Comparison of ENCODE assay signal across 1 cellular context in the genomic region with DNA sequence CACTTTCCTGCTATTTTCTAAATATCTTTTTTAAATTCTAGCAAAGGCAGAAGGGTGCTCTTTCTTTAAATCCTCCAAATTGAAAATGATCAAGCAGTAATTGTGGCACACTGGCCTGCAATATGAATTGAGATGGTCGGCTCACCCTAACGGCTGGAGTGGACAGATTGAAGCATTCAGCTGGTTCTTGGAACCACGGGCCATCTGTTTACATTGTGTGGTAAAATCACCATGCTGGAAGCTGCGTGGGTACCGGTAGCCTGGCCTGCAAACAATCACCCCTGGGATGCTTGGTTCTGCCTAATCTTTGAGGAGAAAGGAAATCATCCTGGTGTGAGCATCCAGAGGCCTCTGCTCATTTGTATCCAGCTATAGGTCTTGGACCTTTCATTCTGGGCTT.
TF ChIP-seq lines count a peak whose summit lies in the region.

No MANE protein-coding gene starts in this region.

TF ChIP-seq in IMR-90, 13 proteins besides CTCF, POLR2A, EP300 and RAD21:
- TF ChIP-seq RCOR1 (IDR thresholded peaks at IDR 0.05; ENCODE audit: insufficient replicate concordance, low read length): no peak
- TF ChIP-seq BHLHE40 (IDR thresholded peaks at IDR 0.05; ENCODE audit: low read depth, low read length): no peak
- no peak for TF ChIP-seq MAFK (IDR thresholded peaks at IDR 0.05; ENCODE audit: low read depth, low read length)
- TF ChIP-seq MAZ (IDR thresholded peaks at IDR 0.05; ENCODE audit: borderline replicate concordance, low read depth, low read length): no peak
